16 cellular contexts compared by ENCODE assay signal in genomic region chr3:81695302-81695701, GRCh38.
DNase-seq lines count a peak whose midpoint lies in the region; ATAC-seq and TF ChIP-seq lines count a peak whose summit lies in the region.
"Had no signal": no experiment of that assay in that cellular context is flagged by ENCODE, and none has a peak within 500 bp of the region (broad histone marks: within the 10 kb centered on the region; RNA-seq: fewer than 3 reads in every experiment).

No MANE protein-coding gene starts in this region.

- no peak overlapping the region for H3K27ac Mint-ChIP-seq in Caco-2 (ENCODE audit: unreplicated experiment)
- H3K27ac Mint-ChIP-seq in natural killer cell treated with Interleukin-12 subunit alpha and Interleukin-12 subunit beta and Interleukin-15 and Interleukin-18, amount 100 ng/mL, for 72 hours = no peak overlapping the region
- H3K27ac Mint-ChIP-seq: CD8-positive, alpha-beta T cell had no signal

- H3K9me3 Mint-ChIP-seq in Caco-2 (ENCODE audit: unreplicated experiment) = no peaks in the 10 kb centered on the region
- H3K9me3 Mint-ChIP-seq in natural killer cell treated with Interleukin-12 subunit alpha and Interleukin-12 subunit beta and Interleukin-15 and Interleukin-18, amount 100 ng/mL, for 72 hours = no peaks in the 10 kb centered on the region
- H3K9me3 Mint-ChIP-seq: CD8-positive, alpha-beta T cell had no signal

- H3K4me3 ChIP-seq in fibroblast of villous mesenchyme (ENCODE audit: low read depth, low read length) = no peak overlapping the region
- H3K4me3 ChIP-seq in Caco-2 (ENCODE audit: low read depth, low read length) = no peak overlapping the region
- H3K4me3 ChIP-seq: GM23248 had no signal

- no peak for TF ChIP-seq CTCF in fibroblast of villous mesenchyme (IDR thresholded peaks at IDR 0.05; ENCODE audit: insufficient read depth, low read depth, low read length)
- TF ChIP-seq CTCF in Caco-2 (IDR thresholded peaks at IDR 0.05; ENCODE audit: insufficient read depth in 1 of 2, low read depth in 1 of 2, low read length in 1 of 2, severe bottlenecking in 1 of 2, unreplicated experiment in 1 of 2) = no peak

- CTCF ChIA-PET in Caco-2 (lab: Charles Lee) = no interaction called here

- H3K4me3 Mint-ChIP-seq in Caco-2 (ENCODE audit: unreplicated experiment) = no peak overlapping the region
- H3K4me3 Mint-ChIP-seq in natural killer cell treated with Interleukin-12 subunit alpha and Interleukin-12 subunit beta and Interleukin-15 and Interleukin-18, amount 100 ng/mL, for 72 hours = no peak overlapping the region
- H3K4me3 Mint-ChIP-seq: CD8-positive, alpha-beta T cell had no signal

- ATAC-seq in GM18519 (IDR thresholded peaks at IDR 0.05; ENCODE audit: low FRiP score, unreplicated experiment) = peak; percentile 45
- peak; percentile 47 for ATAC-seq in HG02852 (IDR thresholded peaks at IDR 0.05; ENCODE audit: unreplicated experiment)
- peak; percentile 52 for ATAC-seq in HG03432 (IDR thresholded peaks at IDR 0.05; ENCODE audit: unreplicated experiment)
- no peak for ATAC-seq in HG03520 (IDR thresholded peaks at IDR 0.05; ENCODE audit: unreplicated experiment)
- no peak for ATAC-seq in natural killer cell treated with Interleukin-12 subunit alpha and Interleukin-12 subunit beta and Interleukin-15 and Interleukin-18, amount 100 ng/mL, for 72 hours
- no peak for ATAC-seq in HG03460 (IDR thresholded peaks at IDR 0.05; ENCODE audit: unreplicated experiment)
- ATAC-seq: CD8-positive, alpha-beta T cell had no signal

- no TSS peak for BruUV-seq in Caco-2 (replicated peaks; lab: Mats Ljungman, UMichigan)

- DNase-seq in fibroblast of villous mesenchyme (ENCODE audit: low read depth) (peak; percentile 28), Caco-2 (no peak)
- DNase-seq in natural killer cell treated with Interleukin-12 subunit alpha and Interleukin-12 subunit beta and Interleukin-15 and Interleukin-18, amount 100 ng/mL, for 72 hours (ENCODE audit: low spot score) = no peak
- DNase-seq: BE2C; CD8-positive, alpha-beta T cell; COR-L47; DMS53; GF-D8; GM23248; Kasumi-1; KBM-7 had no signal

- H3K27me3 Mint-ChIP-seq in Caco-2 (ENCODE audit: insufficient read depth, unreplicated experiment) = no peaks in the 10 kb centered on the region
- H3K27me3 Mint-ChIP-seq in natural killer cell treated with Interleukin-12 subunit alpha and Interleukin-12 subunit beta and Interleukin-15 and Interleukin-18, amount 100 ng/mL, for 72 hours = no peaks in the 10 kb centered on the region

- H3K36me3 ChIP-seq in Caco-2 (ENCODE audit: control insufficient read depth, insufficient read depth, low read length) = no peaks in the 10 kb centered on the region
- H3K36me3 ChIP-seq: BE2C had no signal

- H3K27me3 ChIP-seq in Caco-2 (replicated peaks; ENCODE audit: control insufficient read depth, insufficient read depth, low read length) = no peaks in the 10 kb centered on the region
- H3K27me3 ChIP-seq: BE2C had no signal

- intact Hi-C loops in Caco-2 (cut with micrococcal nuclease; ENCODE audit: unreplicated experiment) = no loop called here

- POLR2A ChIA-PET in Caco-2 (lab: Charles Lee) = no interaction called here

- H3K4me1 Mint-ChIP-seq in Caco-2 (ENCODE audit: low read depth, unreplicated experiment) = no peaks in the 10 kb centered on the region
- H3K4me1 Mint-ChIP-seq in natural killer cell treated with Interleukin-12 subunit alpha and Interleukin-12 subunit beta and Interleukin-15 and Interleukin-18, amount 100 ng/mL, for 72 hours (ENCODE audit: low read depth in 2 of 2) = peaks cover 0 to 13% of the 10 kb centered on the region in 2 donors

- H3K4me1 ChIP-seq in Caco-2 = no peaks in the 10 kb centered on the region
- H3K4me1 ChIP-seq: BE2C had no signal

- no peaks in the 10 kb centered on the region for H3K36me3 Mint-ChIP-seq in Caco-2 (ENCODE audit: insufficient read depth, unreplicated experiment)
- no peaks in the 10 kb centered on the region for H3K36me3 Mint-ChIP-seq in natural killer cell treated with Interleukin-12 subunit alpha and Interleukin-12 subunit beta and Interleukin-15 and Interleukin-18, amount 100 ng/mL, for 72 hours

- H3K9me3 ChIP-seq in Caco-2 = no peaks in the 10 kb centered on the region
- H3K9me3 ChIP-seq: BE2C had no signal

Comparison
In these comparisons a context has a peak if more than half of its experiments do, and no peak if none do; other contexts are left out.
1. ATAC-seq: peak in GM18519 (single experiment), HG02852 (single experiment) and HG03432 (single experiment); none in HG03520 (single experiment), natural killer cell treated with Interleukin-12 subunit alpha and Interleukin-12 subunit beta and Interleukin-15 and Interleukin-18, amount 100 ng/mL, for 72 hours (0 of 2) and HG03460 (single experiment).